Comparison of ENCODE assay signal across 12 cellular contexts in the genomic region with DNA sequence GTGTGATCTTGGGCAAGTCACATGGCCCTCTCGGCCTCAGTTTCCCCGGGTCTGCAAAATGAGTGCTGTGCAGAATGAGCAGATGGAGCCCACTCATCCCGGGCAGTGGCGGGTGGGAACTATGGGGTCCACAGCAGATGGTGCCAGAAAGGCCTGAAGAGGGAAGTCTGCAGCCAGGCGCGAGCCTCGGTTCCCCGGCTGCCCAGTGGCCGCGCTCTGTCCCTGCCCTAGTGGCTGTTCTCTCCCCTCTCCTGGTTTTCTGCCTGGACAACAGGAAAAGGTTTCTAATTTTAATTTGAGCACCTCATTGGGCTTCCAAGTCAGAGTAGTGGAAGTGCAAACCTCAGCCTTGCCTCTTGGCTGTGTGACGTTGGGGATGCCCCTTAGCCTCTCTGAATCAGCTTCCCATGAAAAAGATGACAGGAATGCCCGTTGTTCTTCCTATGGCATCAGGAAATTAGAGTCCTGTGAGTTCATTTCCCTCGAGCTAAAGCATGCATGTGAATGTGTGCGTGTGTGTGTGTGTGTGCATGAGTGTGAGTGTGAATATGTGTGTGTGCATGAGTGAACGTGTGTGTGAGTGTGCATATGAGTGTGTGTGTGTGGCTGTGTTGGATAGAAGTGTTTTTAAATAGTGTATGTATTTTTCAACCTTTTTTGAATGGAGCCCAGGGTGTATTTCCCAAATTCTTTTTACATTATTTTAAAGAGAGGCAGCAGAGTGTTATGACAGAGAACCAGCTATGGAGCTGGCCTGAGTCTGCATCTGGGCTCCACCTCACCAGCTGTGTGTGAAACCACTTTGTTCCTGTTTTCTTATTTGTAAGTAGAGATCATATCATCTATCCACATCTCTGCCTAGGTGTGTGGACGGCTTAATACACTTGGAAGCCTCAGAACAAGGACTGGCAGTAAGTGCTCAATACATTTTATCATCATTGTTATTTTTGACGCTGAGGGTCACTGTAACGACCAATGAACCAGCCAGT. TPM values are rescaled to one million over a fixed set of nuclear protein-coding genes. Genes with fewer than 3 reads are reported as not detected.
DNase-seq lines count a peak whose midpoint lies in the region; ATAC-seq and TF ChIP-seq lines count a peak whose summit lies in the region.
"Had no signal": no experiment of that assay in that cellular context is flagged by ENCODE, and none has a peak within 500 bp of the region (broad histone marks: within the 10 kb centered on the region; RNA-seq: fewer than 3 reads in every experiment).

No MANE protein-coding gene starts in this region.

- H3K36me3 ChIP-seq in tibial nerve = no peaks in the 10 kb centered on the region
- H3K36me3 ChIP-seq: thoracic aorta had no signal

- H3K4me1 ChIP-seq in tibial nerve = peaks cover 0 to 13% (median 1%) of the 10 kb centered on the region in 4 donors

- H3K4me3 Mint-ChIP-seq in HFFc6 (no peak overlapping the region), activated B cell treated with CpG ODN at 0.5 μM for 24 hours (no peak overlapping the region), memory B cell (no peak overlapping the region)
- H3K4me3 Mint-ChIP-seq: activated naive CD8-positive, alpha-beta T cell treated with anti-CD3 and anti-CD28 coated beads for 36 hours; central memory CD8-positive, alpha-beta T cell had no signal

- H3K4me1 Mint-ChIP-seq in HFFc6 (ENCODE audit: low read depth) = peaks cover 18% of the 10 kb centered on the region
- H3K4me1 Mint-ChIP-seq in activated B cell treated with CpG ODN at 0.5 μM for 24 hours = peaks cover 19% of the 10 kb centered on the region
- peaks cover 13% of the 10 kb centered on the region for H3K4me1 Mint-ChIP-seq in memory B cell
- H3K4me1 Mint-ChIP-seq: activated naive CD8-positive, alpha-beta T cell treated with anti-CD3 and anti-CD28 coated beads for 36 hours; central memory CD8-positive, alpha-beta T cell had no signal

- 78 to 82% methylated on average over 16 to 18 of the region's 18 CpGs for WGBS in tibial nerve, 2 donors

- H3K27me3 Mint-ChIP-seq in HFFc6 (ENCODE audit: insufficient read depth) (peaks cover 1% of the 10 kb centered on the region; the same call in 1 of the 2 replicates), activated B cell treated with CpG ODN at 0.5 μM for 24 hours (no peaks in the 10 kb centered on the region), memory B cell (no peaks in the 10 kb centered on the region)
- H3K27me3 Mint-ChIP-seq: activated naive CD8-positive, alpha-beta T cell treated with anti-CD3 and anti-CD28 coated beads for 36 hours; central memory CD8-positive, alpha-beta T cell had no signal

- intact Hi-C loops in activated B cell treated with CpG ODN at 0.5 μM for 24 hours (cut with micrococcal nuclease) = no loop called here

- H3K4me3 ChIP-seq in tibial nerve = no peak overlapping the region
- H3K4me3 ChIP-seq: thoracic aorta had no signal

- no peak overlapping the region for H3K27ac ChIP-seq in tibial nerve
- H3K27ac ChIP-seq: thoracic aorta had no signal

- CTCF ChIA-PET in activated B cell treated with CpG ODN at 0.5 μM for 24 hours (lab: Charles Lee) = interaction anchor here (0.6 to 1.8 kb wide), 3 partner anchors 245 to 271 kb away, joined by 3 to 10 read pairs (median 6); no protein-coding TSS in a partner anchor

- no peak for TF ChIP-seq EP300 in tibial nerve (IDR thresholded peaks at IDR 0.05)

- no peaks in the 10 kb centered on the region for H3K36me3 Mint-ChIP-seq in HFFc6 (ENCODE audit: low read depth)
- no peaks in the 10 kb centered on the region for H3K36me3 Mint-ChIP-seq in activated B cell treated with CpG ODN at 0.5 μM for 24 hours (ENCODE audit: low read depth)
- H3K36me3 Mint-ChIP-seq in memory B cell = no peaks in the 10 kb centered on the region

- ATAC-seq in activated B cell treated with CpG ODN at 0.5 μM for 24 hours (ENCODE audit: low read depth) = peak; percentile 57
- ATAC-seq in memory B cell (ENCODE audit: low read depth) = peak; percentile 97
- ATAC-seq in GM21737 (IDR thresholded peaks at IDR 0.05; ENCODE audit: unreplicated experiment) = no peak
- no peak for ATAC-seq in HG03442 (IDR thresholded peaks at IDR 0.05; ENCODE audit: unreplicated experiment)

- no peak for TF ChIP-seq POLR2A in tibial nerve (IDR thresholded peaks at IDR 0.05)

- TF ChIP-seq CTCF in HFFc6 (IDR thresholded peaks at IDR 0.05) (no peak), activated B cell treated with CpG ODN at 0.5 μM for 24 hours (IDR thresholded peaks at IDR 0.05) (no peak), tibial nerve (IDR thresholded peaks at IDR 0.05) (no peak)

- H3K27ac Mint-ChIP-seq in HFFc6 = peak overlapping the region; percentile 10; the same call in 1 of the 2 replicates
- H3K27ac Mint-ChIP-seq in activated B cell treated with CpG ODN at 0.5 μM for 24 hours = no peak overlapping the region
- peak overlapping the region; percentile 32 for H3K27ac Mint-ChIP-seq in memory B cell
- H3K27ac Mint-ChIP-seq: activated naive CD8-positive, alpha-beta T cell treated with anti-CD3 and anti-CD28 coated beads for 36 hours had no signal

- POLR2A ChIA-PET in activated B cell treated with CpG ODN at 0.5 μM for 24 hours (lab: Charles Lee) = interaction anchor here (0.5 to 1.4 kb wide), 2 partner anchors 37 to 245 kb away, joined by 3 to 6 read pairs; no protein-coding TSS in a partner anchor

- H3K27me3 ChIP-seq in tibial nerve = no peaks in the 10 kb centered on the region

- H3K9me3 Mint-ChIP-seq in HFFc6 = no peaks in the 10 kb centered on the region
- no peaks in the 10 kb centered on the region for H3K9me3 Mint-ChIP-seq in activated B cell treated with CpG ODN at 0.5 μM for 24 hours
- H3K9me3 Mint-ChIP-seq in memory B cell = no peaks in the 10 kb centered on the region
- H3K9me3 Mint-ChIP-seq: activated naive CD8-positive, alpha-beta T cell treated with anti-CD3 and anti-CD28 coated beads for 36 hours; central memory CD8-positive, alpha-beta T cell had no signal

- H3K9me3 ChIP-seq in tibial nerve = no peaks in the 10 kb centered on the region
- H3K9me3 ChIP-seq: thoracic aorta had no signal

- DNase-seq in EH (ENCODE audit: low read depth) = peak; percentile 32
- peak; percentile 9 for DNase-seq in HFFc6
- no peak for DNase-seq in activated B cell treated with CpG ODN at 0.5 μM for 24 hours
- DNase-seq in memory B cell (ENCODE audit: low spot score in 2 of 2) = peak in 1 of 2 donors; percentile 9
- no peak for DNase-seq in tibial nerve (ENCODE audit: low spot score in 2 of 2)
- DNase-seq: activated CD4-positive, CD25-positive, alpha-beta regulatory T cell; activated naive CD8-positive, alpha-beta T cell treated with anti-CD3 and anti-CD28 coated beads for 36 hours; OCI-M1 had no signal

RNA-seq across cellular contexts. Expression of a gene that starts 41.3 kb away (rescaled TPM):
- 100 to 1,000 TPM in 5 of 6 experiments, 10 to 100 TPM in 1; 76.4 to 179 (median 158) TPM for total RNA-seq in HFFc6 (2021; fragmentation: NEBNext Ultra II Directional; extraction: Animal tissue kit (Norgen Biotek cat#: 25700))
- total RNA-seq in activated B cell treated with CpG ODN at 0.5 μM for 24 hours = 8.6 and 9.3 TPM in 2 replicates
- under 1 TPM in 2 of 4 donors, not detected in 2; 0.59 to 0.60 TPM for total RNA-seq in tibial nerve

Comparison
In these comparisons a context has a peak if more than half of its experiments do, and no peak if none do; other contexts are left out.
1. DNase-seq: peak in EH (single experiment) and HFFc6 (single experiment); none in activated B cell treated with CpG ODN at 0.5 μM for 24 hours (single experiment) and tibial nerve (0 of 2).
2. ATAC-seq: peak in activated B cell treated with CpG ODN at 0.5 μM for 24 hours (single experiment) and memory B cell (single experiment); none in GM21737 (single experiment) and HG03442 (single experiment).